9 cellular contexts compared by ENCODE assay signal in the genomic region with DNA sequence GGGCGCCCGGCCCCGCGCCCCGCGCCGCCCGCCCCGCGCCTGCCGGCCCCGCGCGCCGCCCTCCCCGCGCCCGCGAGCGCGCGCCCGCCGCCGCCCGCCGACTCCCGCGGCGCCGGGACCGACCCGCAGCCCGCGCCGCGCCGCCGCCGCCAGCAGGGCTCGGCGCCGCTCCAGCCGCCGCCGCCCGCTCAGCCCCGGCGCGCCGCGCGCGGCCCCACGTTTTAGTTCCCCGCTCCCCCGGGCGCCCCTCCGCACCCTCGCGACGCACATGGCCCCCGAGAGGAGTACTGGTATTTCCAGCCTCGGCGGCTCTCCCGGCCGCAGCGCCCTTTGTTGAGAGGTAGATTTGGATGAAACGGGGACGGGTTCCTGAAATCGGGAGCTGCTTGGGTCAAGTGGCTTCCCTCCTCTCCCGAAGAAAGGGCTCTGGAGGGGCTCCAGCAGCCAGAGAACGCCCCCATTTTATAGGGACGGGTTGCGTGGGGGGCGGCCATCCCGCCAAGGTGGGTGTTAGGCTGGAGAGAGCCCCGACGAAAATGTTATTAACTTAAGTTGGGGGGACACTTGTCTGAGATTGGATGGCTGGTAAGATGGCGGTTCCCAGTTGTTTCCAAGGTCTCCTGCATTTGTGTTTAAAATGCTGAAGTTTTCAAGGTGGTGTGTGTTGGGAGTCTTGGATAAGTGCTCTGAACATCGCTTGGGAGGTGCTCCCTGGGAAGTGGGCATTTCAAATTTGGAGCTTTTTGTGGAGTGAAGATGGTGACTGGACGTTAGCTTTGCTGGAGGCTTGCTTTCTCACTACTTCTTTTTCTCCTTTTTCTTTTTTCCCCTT. TPM values are rescaled to one million over a fixed set of nuclear protein-coding genes. Genes with fewer than 3 reads are reported as not detected.
DNase-seq lines count a peak whose midpoint lies in the region; ATAC-seq lines count a peak whose summit lies in the region.
"Had no signal": no experiment of that assay in that cellular context is flagged by ENCODE, and none has a peak within 500 bp of the region (broad histone marks: within the 10 kb centered on the region; RNA-seq: fewer than 3 reads in every experiment).

No MANE protein-coding gene starts in this region.

- peaks cover 0 to 24% of the 10 kb centered on the region in 2 donors for H3K36me3 Mint-ChIP-seq in CD4-positive, alpha-beta memory T cell
- no peaks in the 10 kb centered on the region for H3K36me3 Mint-ChIP-seq in IgD-negative memory B cell
- peaks cover 11 to 32% of the 10 kb centered on the region in 2 donors for H3K36me3 Mint-ChIP-seq in activated naive CD4-positive, alpha-beta T cell treated with anti-CD3 and anti-CD28 coated beads, Interleukin-2, amount 50 U/mL, for 72 hours

- H3K4me3 ChIP-seq in CD4-positive, alpha-beta memory T cell (ENCODE audit: low read length in 2 of 2): peak overlapping the region; percentile 12 to 54
- peak overlapping the region; percentile 93 for H3K4me3 ChIP-seq in right cardiac atrium (ENCODE audit: low read length)

- no peaks in the 10 kb centered on the region for H3K9me3 ChIP-seq in CD4-positive, alpha-beta memory T cell (ENCODE audit: control insufficient read depth in 1 of 2, low read length in 2 of 2)
- H3K9me3 ChIP-seq in right cardiac atrium (ENCODE audit: control insufficient read depth, low read length): no peaks in the 10 kb centered on the region

- CTCF ChIA-PET in CD4-positive, alpha-beta memory T cell (lab: Charles Lee; ENCODE audit: partially characterized antibody): interaction anchor here (1.0 to 2.2 kb wide), 2 partner anchors 10 to 58 kb away, joined by 3 to 10 read pairs; no protein-coding TSS in a partner anchor

- no peaks in the 10 kb centered on the region for H3K9me3 Mint-ChIP-seq in CD4-positive, alpha-beta memory T cell
- no peaks in the 10 kb centered on the region for H3K9me3 Mint-ChIP-seq in IgD-negative memory B cell
- H3K9me3 Mint-ChIP-seq in activated naive CD4-positive, alpha-beta T cell treated with anti-CD3 and anti-CD28 coated beads, Interleukin-2, amount 50 U/mL, for 72 hours: no peaks in the 10 kb centered on the region

- intact Hi-C loops in CD4-positive, alpha-beta memory T cell (cut with micrococcal nuclease): loop anchor here (2.0 to 5.0 kb wide), 5 partner anchors 19 to 1115 kb away; partner anchors contain the start of gene OTUD1
- intact Hi-C loops in right cardiac atrium (cut with DNase I): loop anchor here in 2 of 4 donors (10.0 kb wide), 2 partner anchors 307 to 317 kb away; partner anchors contain the start of gene DNAJC1 (in 1 of the 2)

- no peaks in the 10 kb centered on the region for H3K27me3 ChIP-seq in CD4-positive, alpha-beta memory T cell (ENCODE audit: insufficient read depth, low read length)
- no peaks in the 10 kb centered on the region for H3K27me3 ChIP-seq in right cardiac atrium (ENCODE audit: control insufficient read depth, insufficient read depth)

- H3K4me3 Mint-ChIP-seq in CD4-positive, alpha-beta memory T cell: peak overlapping the region; percentile 85 to 94 (median 88)
- H3K4me3 Mint-ChIP-seq in IgD-negative memory B cell: peak overlapping the region; percentile 87 to 97 (median 95)

- POLR2A ChIA-PET in CD4-positive, alpha-beta memory T cell (lab: Charles Lee; ENCODE audit: partially characterized antibody): interaction anchor here (0.9 to 4.8 kb wide), 13 partner anchors 10 to 1117 kb away, joined by 3 to 53 read pairs (median 4); partner anchors contain the start of genes DNAJC1 and OTUD1

- no peaks in the 10 kb centered on the region for H3K36me3 ChIP-seq in CD4-positive, alpha-beta memory T cell (ENCODE audit: insufficient read depth, low read length)

- peaks cover 64% of the 10 kb centered on the region for H3K4me1 ChIP-seq in CD4-positive, alpha-beta memory T cell (ENCODE audit: insufficient read depth, low read length)
- peaks cover 2% of the 10 kb centered on the region for H3K4me1 ChIP-seq in right cardiac atrium (ENCODE audit: control insufficient read depth, insufficient read depth, low read length)

- whole genome bisulfite sequencing in right cardiac atrium: 2% methylated on average over 82 of the region's 82 CpGs

- ATAC-seq in activated naive CD4-positive, alpha-beta T cell treated with anti-CD3 and anti-CD28 coated beads, Interleukin-2, amount 50 U/mL, for 72 hours: no peak
- no peak for ATAC-seq in right cardiac atrium
- no peak for ATAC-seq in HG03280 (IDR thresholded peaks at IDR 0.05; ENCODE audit: unreplicated experiment)
- no peak for ATAC-seq in HG02678 (IDR thresholded peaks at IDR 0.05; ENCODE audit: unreplicated experiment)

- peak overlapping the region; percentile 57 for H3K27ac ChIP-seq in CD4-positive, alpha-beta memory T cell (ENCODE audit: low read depth, low read length)
- no peak overlapping the region for H3K27ac ChIP-seq in right cardiac atrium (ENCODE audit: low read length)

- H3K27ac Mint-ChIP-seq in CD4-positive, alpha-beta memory T cell: peak overlapping the region; percentile 87 to 95 (median 91)
- H3K27ac Mint-ChIP-seq in IgD-negative memory B cell: peak overlapping the region; percentile 59 to 94 (median 87)
- H3K27ac Mint-ChIP-seq in activated naive CD4-positive, alpha-beta T cell treated with anti-CD3 and anti-CD28 coated beads, Interleukin-2, amount 50 U/mL, for 72 hours: peak overlapping the region; percentile 81 to 88

- H3K4me1 Mint-ChIP-seq in CD4-positive, alpha-beta memory T cell: peaks cover 39 to 75% (median 57%) of the 10 kb centered on the region in 4 donors
- H3K4me1 Mint-ChIP-seq in IgD-negative memory B cell: peaks cover 35 to 53% (median 48%) of the 10 kb centered on the region in 3 donors

- peak in 2 of 5 donors; percentile 33 to 50 for DNase-seq in CD4-positive, alpha-beta memory T cell
- DNase-seq in activated naive CD4-positive, alpha-beta T cell treated with anti-CD3 and anti-CD28 coated beads, Interleukin-2, amount 50 U/mL, for 72 hours (ENCODE audit: low spot score in 2 of 2): no peak
- DNase-seq in right cardiac atrium (peak; percentile 38 to 79 (median 74)), retina (peak; percentile 76), AG08395 (ENCODE audit: low spot score) (no peak)

- H3K27me3 Mint-ChIP-seq in CD4-positive, alpha-beta memory T cell: peaks cover 10 to 17% of the 10 kb centered on the region in 2 donors
- H3K27me3 Mint-ChIP-seq in IgD-negative memory B cell: peaks cover 14% of the 10 kb centered on the region

RNA-seq across cellular contexts. Expression of gene BMI1, which starts 1.1 kb away (rescaled TPM):
- total RNA-seq in CD4-positive, alpha-beta memory T cell: 100 to 1,000 TPM in 1 of 2 experiments, 10 to 100 TPM in 1; 99.0 to 108 TPM
- 10 to 100 TPM; 40.5 to 54.5 TPM for polyA plus RNA-seq in CD4-positive, alpha-beta memory T cell
- polyA plus RNA-seq in IgD-negative memory B cell (37.9 TPM), right cardiac atrium (17.0 TPM)
- total RNA-seq in activated naive CD4-positive, alpha-beta T cell treated with anti-CD3 and anti-CD28 coated beads, Interleukin-2, amount 50 U/mL, for 72 hours: 10 to 100 TPM; 42.9 to 48.7 TPM
- total RNA-seq in right cardiac atrium: 10 to 100 TPM; 36.0 to 41.1 (median 37.7) TPM

RNA-seq across cellular contexts. Expression of gene COMMD3, which starts 5.9 kb away (rescaled TPM):
- 10 to 100 TPM; 67.9 to 68.5 TPM for total RNA-seq in CD4-positive, alpha-beta memory T cell
- 10 to 100 TPM; 71.1 to 88.1 TPM for polyA plus RNA-seq in CD4-positive, alpha-beta memory T cell
- polyA plus RNA-seq in IgD-negative memory B cell (85.0 TPM), right cardiac atrium (95.9 TPM)
- 10 to 100 TPM; 57.3 to 91.3 TPM for total RNA-seq in activated naive CD4-positive, alpha-beta T cell treated with anti-CD3 and anti-CD28 coated beads, Interleukin-2, amount 50 U/mL, for 72 hours
- total RNA-seq in right cardiac atrium: 10 to 100 TPM; 67.7 to 86.3 (median 81.2) TPM

RNA-seq across cellular contexts. Expression of gene SPAG6, which starts 23.2 kb away (rescaled TPM):
- not detected for total RNA-seq in CD4-positive, alpha-beta memory T cell
- polyA plus RNA-seq in CD4-positive, alpha-beta memory T cell: not detected
- polyA plus RNA-seq in IgD-negative memory B cell (not detected), right cardiac atrium (0.05 TPM)
- under 1 TPM in 1 of 2 donors, not detected in 1; 0.19 TPM for total RNA-seq in activated naive CD4-positive, alpha-beta T cell treated with anti-CD3 and anti-CD28 coated beads, Interleukin-2, amount 50 U/mL, for 72 hours
- total RNA-seq in right cardiac atrium: under 1 TPM in 1 of 4 donors, not detected in 3; 0.09 TPM
- total RNA-seq: NCI-H460 had no signal

Comparison
In these comparisons a context has a peak if more than half of its experiments do, and no peak if none do; other contexts are left out.
1. DNase-seq: peak in right cardiac atrium (3 of 3) and retina (single experiment); none in activated naive CD4-positive, alpha-beta T cell treated with anti-CD3 and anti-CD28 coated beads, Interleukin-2, amount 50 U/mL, for 72 hours (0 of 2) and AG08395 (single experiment).
2. Peak in every context shown above with its lines, with median percentiles within 50 percentile points of each other: H3K27ac Mint-ChIP-seq.